ENCODE assay signal across 8 cellular contexts in the genomic region with DNA sequence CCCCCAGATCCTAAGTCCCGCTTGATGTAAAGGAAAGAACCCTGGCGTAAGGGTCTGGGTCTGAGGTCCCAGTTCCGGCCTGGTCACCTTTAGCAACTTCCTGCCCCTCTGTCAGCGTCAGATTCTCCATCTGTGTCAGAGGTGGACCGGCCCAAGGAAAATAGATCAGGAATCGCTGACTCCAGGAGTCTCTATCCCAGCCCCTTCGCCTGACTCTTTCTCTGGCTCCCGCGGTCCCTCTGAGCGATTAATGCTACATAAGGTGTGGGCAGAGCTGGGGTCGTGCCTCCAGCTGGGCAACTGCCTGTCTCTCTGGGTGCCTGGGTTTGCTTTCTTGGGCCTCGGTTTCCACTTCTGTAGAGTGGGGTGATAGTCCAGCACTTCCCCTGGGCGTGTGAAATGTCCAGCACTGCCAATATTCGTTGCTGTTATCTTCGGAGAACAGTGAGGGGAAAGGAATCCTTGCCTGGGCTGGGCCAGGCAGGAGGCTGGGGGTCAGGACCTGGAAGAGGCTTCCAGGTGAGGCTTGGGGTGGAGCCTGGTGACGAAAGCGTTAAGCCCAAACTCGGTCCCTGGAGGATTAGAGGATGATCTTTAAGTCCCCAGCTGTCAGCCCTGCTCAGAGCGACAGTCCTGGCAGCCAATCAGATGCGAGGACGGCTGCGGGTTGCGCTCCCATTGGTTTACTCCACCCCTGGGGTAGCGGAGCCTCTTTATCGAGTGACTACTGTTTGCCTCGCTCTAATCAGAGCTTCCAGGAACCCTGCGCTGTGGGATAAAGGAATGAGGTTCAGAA. TPM values are rescaled to one million over a fixed set of nuclear protein-coding genes. Genes with fewer than 3 reads are reported as not detected.
A peak's percentile ranks its signal among the peaks of the same experiment; 100 is the strongest.
DNase-seq lines count a peak whose midpoint lies in the region; ATAC-seq and TF ChIP-seq lines count a peak whose summit lies in the region.

No MANE protein-coding gene starts in this region.

- H3K27ac Mint-ChIP-seq in activated CD8-positive, alpha-beta T cell treated with anti-CD3 and anti-CD28 coated beads for 36 hours: peak overlapping the region; percentile 82

- DNase-seq in HK-2 (ENCODE audit: unreplicated experiment): peak; percentile 92
- peak; percentile 89 for DNase-seq in NCI-H774 (lab: John Stamatoyannopoulos, UW)
- DNase-seq in activated CD8-positive, alpha-beta T cell treated with anti-CD3 and anti-CD28 coated beads for 36 hours: peak; percentile 95
- DNase-seq in lower lobe of right lung: peak; percentile 93
- DNase-seq in stimulated activated CD4-positive, alpha-beta T cell treated with anti-CD3 and anti-CD28 coated beads, Interleukin-4, amount 100 ng/mL, for 4 hours: peak; percentile 86 to 91

- H2AFZ ChIP-seq in ACC112 (ENCODE audit: low read length, unreplicated experiment): no peak overlapping the region

- no peaks in the 10 kb centered on the region for H3K9me3 ChIP-seq in ectodermal cell (ENCODE audit: control insufficient read depth, low read length)
- H3K9me3 ChIP-seq in lower lobe of right lung: no peaks in the 10 kb centered on the region

- H3K4me1 Mint-ChIP-seq in activated CD8-positive, alpha-beta T cell treated with anti-CD3 and anti-CD28 coated beads for 36 hours (ENCODE audit: low read depth): peaks cover 42% of the 10 kb centered on the region

- no peak for TF ChIP-seq CTCF in activated CD8-positive, alpha-beta T cell treated with anti-CD3 and anti-CD28 coated beads for 36 hours (IDR thresholded peaks at IDR 0.05)
- no peak for TF ChIP-seq CTCF in lower lobe of right lung (IDR thresholded peaks at IDR 0.05)

- POLR2A ChIA-PET in activated CD8-positive, alpha-beta T cell treated with anti-CD3 and anti-CD28 coated beads for 36 hours (lab: Charles Lee): interaction anchor here (0.6 to 7.1 kb wide), 7 partner anchors 12 to 42 kb away, joined by 3 to 68 read pairs (median 4); a partner anchor contains a TSS

- H3K4me3 ChIP-seq in ACC112 (ENCODE audit: low read depth, low read length) (peak overlapping the region; percentile 75), ectodermal cell (ENCODE audit: insufficient read depth, low read depth, low read length) (peak overlapping the region; percentile 74), lower lobe of right lung (peak overlapping the region; percentile 74)

- intact Hi-C loops in activated CD8-positive, alpha-beta T cell treated with anti-CD3 and anti-CD28 coated beads for 36 hours (cut with micrococcal nuclease): no loop called here
- intact Hi-C loops in lower lobe of right lung (cut with DNase I): no loop called here

- no peaks in the 10 kb centered on the region for H3K9me3 Mint-ChIP-seq in activated CD8-positive, alpha-beta T cell treated with anti-CD3 and anti-CD28 coated beads for 36 hours

- H3K36me3 Mint-ChIP-seq in activated CD8-positive, alpha-beta T cell treated with anti-CD3 and anti-CD28 coated beads for 36 hours (ENCODE audit: low read depth): peaks cover 27% of the 10 kb centered on the region

- CTCF ChIA-PET in activated CD8-positive, alpha-beta T cell treated with anti-CD3 and anti-CD28 coated beads for 36 hours (lab: Charles Lee): interaction anchor here (0.8 to 2.1 kb wide), 7 partner anchors 8 to 57 kb away, joined by 3 to 10 read pairs (median 4); a partner anchor contains a TSS

- WGBS in ectodermal cell, 2 experiments: 5 to 6% methylated on average over 27 of the region's 27 CpGs

- no peak overlapping the region for H3K27ac ChIP-seq in ACC112 (ENCODE audit: low read depth, low read length)
- H3K27ac ChIP-seq in ectodermal cell (ENCODE audit: insufficient read depth, low read depth, low read length, poor library complexity, severe bottlenecking): no peak overlapping the region
- H3K27ac ChIP-seq in lower lobe of right lung: peak overlapping the region; percentile 79

- ATAC-seq in GM18909 (IDR thresholded peaks at IDR 0.05; ENCODE audit: poor library complexity, unreplicated experiment) (peak; percentile 43), lower lobe of right lung (peak; percentile 78 to 85)
- peak; percentile 62 for ATAC-seq in activated CD8-positive, alpha-beta T cell treated with anti-CD3 and anti-CD28 coated beads for 36 hours

- H3K27me3 ChIP-seq in ACC112 (ENCODE audit: insufficient read depth, low read length) (no peaks in the 10 kb centered on the region), ectodermal cell (ENCODE audit: control insufficient read depth, insufficient read depth, low read length, poor library complexity, severe bottlenecking) (no peaks in the 10 kb centered on the region), lower lobe of right lung (ENCODE audit: low read depth) (no peaks in the 10 kb centered on the region)

- H3K36me3 ChIP-seq in ACC112 (ENCODE audit: insufficient read depth, low read length): no peaks in the 10 kb centered on the region
- H3K36me3 ChIP-seq in ectodermal cell (ENCODE audit: control insufficient read depth, insufficient read depth, low read length): peaks cover 6% of the 10 kb centered on the region
- peaks cover 40% of the 10 kb centered on the region for H3K36me3 ChIP-seq in lower lobe of right lung

- H3K79me2 ChIP-seq in ACC112 (ENCODE audit: control insufficient read depth, insufficient read depth, low read length, unreplicated experiment): no peaks in the 10 kb centered on the region

- peak overlapping the region; percentile 91 for H3K4me3 Mint-ChIP-seq in activated CD8-positive, alpha-beta T cell treated with anti-CD3 and anti-CD28 coated beads for 36 hours

- H3K27me3 Mint-ChIP-seq in activated CD8-positive, alpha-beta T cell treated with anti-CD3 and anti-CD28 coated beads for 36 hours: no peaks in the 10 kb centered on the region

- H3K4me1 ChIP-seq in ACC112 (ENCODE audit: control insufficient read depth, insufficient read depth, low read length, unreplicated experiment) (peaks cover 4% of the 10 kb centered on the region), ectodermal cell (ENCODE audit: control insufficient read depth, insufficient read depth, low read length) (peaks cover 9% of the 10 kb centered on the region), lower lobe of right lung (peaks cover 40% of the 10 kb centered on the region)

RNA-seq across cellular contexts. Expression of a gene that starts 0.8 kb away (rescaled TPM):
- total RNA-seq in activated CD8-positive, alpha-beta T cell treated with anti-CD3 and anti-CD28 coated beads for 36 hours: 10 to 100 TPM; 14.0 to 14.6 TPM
- polyA plus RNA-seq in ectodermal cell (2013, experiment 1 of 4): 20.1 TPM
- polyA plus RNA-seq in ectodermal cell (2013, experiment 2 of 4): 26.0 TPM
- polyA plus RNA-seq in ectodermal cell (2013, experiment 3 of 4): 16.4 TPM
- 20.1 TPM for polyA plus RNA-seq in ectodermal cell (2013, experiment 4 of 4)
- 53.3 TPM for total RNA-seq in lower lobe of right lung

RNA-seq across cellular contexts. Expression of a gene that starts 14.3 kb away (rescaled TPM):
- total RNA-seq in activated CD8-positive, alpha-beta T cell treated with anti-CD3 and anti-CD28 coated beads for 36 hours: 10 to 100 TPM; 97.4 to 98.3 TPM
- polyA plus RNA-seq in ectodermal cell (2013, experiment 1 of 4): 334 TPM
- polyA plus RNA-seq in ectodermal cell (2013, experiment 2 of 4): 367 TPM
- polyA plus RNA-seq in ectodermal cell (2013, experiment 3 of 4): 206 TPM
- 231 TPM for polyA plus RNA-seq in ectodermal cell (2013, experiment 4 of 4)
- 158 TPM for total RNA-seq in lower lobe of right lung

RNA-seq across cellular contexts. Expression of a gene that starts 19.4 kb away (rescaled TPM):
- not detected for total RNA-seq in activated CD8-positive, alpha-beta T cell treated with anti-CD3 and anti-CD28 coated beads for 36 hours
- polyA plus RNA-seq in ectodermal cell (2013, experiment 1 of 4): 5,588 TPM
- 5,705 TPM for polyA plus RNA-seq in ectodermal cell (2013, experiment 2 of 4)
- polyA plus RNA-seq in ectodermal cell (2013, experiment 3 of 4): under 0.01 TPM
- polyA plus RNA-seq in ectodermal cell (2013, experiment 4 of 4): under 0.01 TPM
- total RNA-seq in lower lobe of right lung: not detected

RNA-seq across cellular contexts. Expression of a gene that starts 19.8 kb away (rescaled TPM):
- total RNA-seq in activated CD8-positive, alpha-beta T cell treated with anti-CD3 and anti-CD28 coated beads for 36 hours: 100 to 1,000 TPM; 115 to 117 TPM
- polyA plus RNA-seq in ectodermal cell (2013, experiment 1 of 4): 143 TPM
- 130 TPM for polyA plus RNA-seq in ectodermal cell (2013, experiment 2 of 4)
- polyA plus RNA-seq in ectodermal cell (2013, experiment 3 of 4): 119 TPM
- 131 TPM for polyA plus RNA-seq in ectodermal cell (2013, experiment 4 of 4)
- 159 TPM for total RNA-seq in lower lobe of right lung

RNA-seq across cellular contexts. Expression of a gene that starts 26.3 kb away (rescaled TPM):
- total RNA-seq in activated CD8-positive, alpha-beta T cell treated with anti-CD3 and anti-CD28 coated beads for 36 hours: 100 to 1,000 TPM; 136 to 150 TPM
- 18.4 TPM for polyA plus RNA-seq in ectodermal cell (2013, experiment 1 of 4)
- polyA plus RNA-seq in ectodermal cell (2013, experiment 2 of 4): 17.5 TPM
- polyA plus RNA-seq in ectodermal cell (2013, experiment 3 of 4): 16.3 TPM
- polyA plus RNA-seq in ectodermal cell (2013, experiment 4 of 4): 13.6 TPM
- total RNA-seq in lower lobe of right lung: 83.5 TPM
